19 cellular contexts compared by ENCODE assay signal in genomic region chr3:179141890-179142289, GRCh38. TPM values are rescaled to one million over a fixed set of nuclear protein-coding genes. Genes with fewer than 3 reads are reported as not detected.
DNase-seq lines count a peak whose midpoint lies in the region; ATAC-seq, FAIRE-seq and TF ChIP-seq lines count a peak whose summit lies in the region.
"Had no signal": no experiment of that assay in that cellular context is flagged by ENCODE, and none has a peak within 500 bp of the region (broad histone marks: within the 10 kb centered on the region; RNA-seq: fewer than 3 reads in every experiment).

No MANE protein-coding gene starts in this region.

- no peak for DNase-seq in GM12892 (ENCODE audit: insufficient read length)
- DNase-seq in GM23248 = no peak
- no peak for DNase-seq in PC-9
- no peak for DNase-seq in adipocyte (ENCODE audit: low read depth)
- DNase-seq: Caco-2; CD4-positive, CD25-positive, alpha-beta regulatory T cell; CD8-positive, alpha-beta T cell; DMS153; DND-41; GOT3 had no signal

- ATAC-seq in GM21390 (IDR thresholded peaks at IDR 0.05; ENCODE audit: unreplicated experiment) = no peak
- no peak for ATAC-seq in HG03159 (IDR thresholded peaks at IDR 0.05; ENCODE audit: unreplicated experiment)
- ATAC-seq in HG02885 (IDR thresholded peaks at IDR 0.05; ENCODE audit: poor library complexity, unreplicated experiment) = no peak
- ATAC-seq: CD8-positive, alpha-beta T cell had no signal

- H3K27me3 ChIP-seq in GM23248 (replicated peaks; ENCODE audit: insufficient read depth) (no peaks in the 10 kb centered on the region), PC-9 (ENCODE audit: insufficient read depth, low read depth) (no peaks in the 10 kb centered on the region), adipocyte (replicated peaks; ENCODE audit: control insufficient read depth, insufficient read depth, low read length) (no peaks in the 10 kb centered on the region)
- H3K27me3 ChIP-seq: BLaER1 had no signal

- no peak overlapping the region for H3K9ac ChIP-seq in GM23248
- no peak overlapping the region for H3K9ac ChIP-seq in adipocyte (ENCODE audit: low read length)
- H3K9ac ChIP-seq: BLaER1 had no signal

- TF ChIP-seq CTCF in PC-9 (conservative IDR thresholded peaks at IDR 0.05) = no peak

- no peaks in the 10 kb centered on the region for H3K9me3 ChIP-seq in GM23248 (ENCODE audit: low read depth)
- H3K9me3 ChIP-seq in PC-9 (ENCODE audit: insufficient read depth, low read depth) = no peaks in the 10 kb centered on the region
- no peaks in the 10 kb centered on the region for H3K9me3 ChIP-seq in adipocyte (ENCODE audit: control insufficient read depth, low read length)
- H3K9me3 ChIP-seq: Caco-2 had no signal

- H3K9me2 ChIP-seq in GM23248 (ENCODE audit: insufficient read depth) = no peaks in the 10 kb centered on the region
- 0 out of 2 replicates have a peak, but pooled peaks cover 3% of the 10 kb centered on the region for H3K9me2 ChIP-seq in PC-9 (ENCODE audit: insufficient read depth)

- H4K20me1 ChIP-seq in GM23248 (ENCODE audit: insufficient read depth) (no peaks in the 10 kb centered on the region), PC-9 (ENCODE audit: insufficient read depth) (no peaks in the 10 kb centered on the region)
- H4K20me1 ChIP-seq: BLaER1 had no signal

- FAIRE-seq in GM12892 (lab: Jason Lieb, UNC) = peak; percentile 44
- FAIRE-seq: G401.6, GM19239, H54 had no signal

- H2AFZ ChIP-seq in GM23248 = peak overlapping the region; percentile 54; the same call in 1 of the 2 replicates
- H2AFZ ChIP-seq in PC-9 = peak overlapping the region; percentile 57; the same call in 1 of the 2 replicates

- intact Hi-C loops in PC-9 (cut with micrococcal nuclease; ENCODE audit: unreplicated experiment) = no loop called here

- in situ Hi-C loops in GM23248 (cut with MboI) = no loop called here

- 78 to 86% methylated on average over 4 of the region's 4 CpGs for whole genome bisulfite sequencing in GM23248 (ENCODE audit: low coverage in 1 of 2, low lambda C conversion rate in 2 of 2, missing lambda C conversion rate in 2 of 2), 2 experiments

- no peaks in the 10 kb centered on the region for H3K79me2 ChIP-seq in GM23248 (ENCODE audit: insufficient read depth)
- H3K79me2 ChIP-seq in PC-9 (ENCODE audit: low read depth) = no peaks in the 10 kb centered on the region

- peaks cover 2% of the 10 kb centered on the region; the same call in 1 of the 2 replicates for H3F3A ChIP-seq in GM23248 (ENCODE audit: insufficient read depth)
- H3F3A ChIP-seq in PC-9 (ENCODE audit: insufficient read depth, low read depth) = no peaks in the 10 kb centered on the region

- CTCF ChIA-PET in PC-9 (lab: Charles Lee) = no interaction called here

- H3K36me3 ChIP-seq in GM23248 (ENCODE audit: low read depth) (no peaks in the 10 kb centered on the region), PC-9 (ENCODE audit: low read depth) (no peaks in the 10 kb centered on the region), adipocyte (ENCODE audit: control insufficient read depth, insufficient read depth, low read length, severe bottlenecking) (no peaks in the 10 kb centered on the region)
- H3K36me3 ChIP-seq: BLaER1, HAP-1 had no signal

- no peak for TF ChIP-seq POLR2A in GM12892 (IDR thresholded peaks at IDR 0.05; ENCODE audit: low read depth, low read length)

- H3K4me1 ChIP-seq in GM23248 (ENCODE audit: insufficient read depth) = no peaks in the 10 kb centered on the region
- H3K4me1 ChIP-seq in PC-9 (replicated peaks; ENCODE audit: insufficient read depth) = peaks cover 7% of the 10 kb centered on the region
- no peaks in the 10 kb centered on the region for H3K4me1 ChIP-seq in adipocyte (ENCODE audit: control insufficient read depth, insufficient read depth, low read length)
- H3K4me1 ChIP-seq: Caco-2 had no signal

- H3K4me3 ChIP-seq in GM23248 (no peak overlapping the region), PC-9 (no peak overlapping the region), adipocyte (ENCODE audit: low read length) (peak overlapping the region; percentile 58)
- H3K4me3 ChIP-seq: BLaER1, HAP-1 had no signal

- POLR2A ChIA-PET in PC-9 (lab: Charles Lee; ENCODE audit: unreplicated experiment) = no interaction called here

- H3K27ac ChIP-seq in GM23248 (no peak overlapping the region), PC-9 (no peak overlapping the region)
- H3K27ac ChIP-seq: BLaER1, C4-2B had no signal

- no peak overlapping the region for H3K4me2 ChIP-seq in GM23248 (ENCODE audit: unreplicated experiment)
- H3K4me2 ChIP-seq in PC-9 = no peak overlapping the region
- H3K4me2 ChIP-seq: BLaER1 had no signal

- BruUV-seq in PC-9 (replicated peaks; lab: Mats Ljungman, UMichigan) = no TSS peak

RNA-seq across cellular contexts. Expression of gene PIK3CA, which starts 6.3 kb away (rescaled TPM):
- 12.9 TPM for polyA plus RNA-seq in GM12892 (2012; ENCODE audit: missing spikeins)
- total RNA-seq in GM23248 (2014; rRNA removed; shearing (Covaris generic)) = 22.5 and 23.8 TPM in 2 replicates
- polyA plus RNA-seq in GM23248 (2016; fragmentation: Nextera tagmentation; extraction: Ambion mirVana) = 8.3 and 8.5 TPM in 2 replicates
- total RNA-seq in PC-9 (2021) = 33.9 and 39.9 TPM in 2 replicates
